In the genomic region with DNA sequence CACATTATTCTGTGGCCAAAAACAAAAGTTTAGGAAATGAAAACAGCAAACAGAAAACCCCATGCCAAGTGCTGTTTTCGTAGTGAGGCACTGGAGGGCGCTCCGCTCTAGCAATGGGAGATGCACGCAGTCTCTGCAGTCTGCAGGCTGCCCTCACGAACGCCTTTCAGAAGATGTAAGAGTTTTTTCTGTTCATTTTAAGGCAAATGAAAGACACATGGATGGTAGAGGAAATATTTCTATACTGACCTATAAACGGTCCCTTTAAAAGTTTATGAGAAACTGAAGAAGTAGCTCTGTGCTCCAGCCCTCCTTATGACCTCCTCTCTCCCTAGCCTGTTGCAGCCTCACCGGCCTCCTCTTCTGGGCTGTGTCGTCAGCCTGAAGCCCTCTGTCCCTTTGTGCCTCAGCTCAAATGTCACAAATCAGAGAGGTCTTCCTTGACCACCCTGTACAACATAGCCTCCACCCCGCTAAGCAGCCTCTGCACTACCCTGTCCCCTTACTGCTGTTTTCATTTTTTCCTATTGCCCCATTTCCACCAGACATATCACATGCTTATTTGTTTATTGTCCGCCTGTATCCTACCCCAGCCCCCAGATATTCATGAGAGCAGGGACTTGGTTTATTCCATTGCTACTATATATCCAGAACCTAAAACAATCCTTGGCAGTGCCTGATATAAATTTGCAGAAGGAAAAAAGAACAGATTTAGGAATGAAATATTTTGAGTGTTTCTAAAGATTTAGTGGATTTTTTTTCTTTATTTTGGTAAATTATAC, we compare ENCODE assay signal across 1 cellular context.
TF ChIP-seq lines count a peak whose summit lies in the region.

No MANE protein-coding gene starts in this region.

TF ChIP-seq in GM23338, 12 proteins besides CTCF, POLR2A, EP300 and RAD21:
- TF ChIP-seq, protein P1, sequence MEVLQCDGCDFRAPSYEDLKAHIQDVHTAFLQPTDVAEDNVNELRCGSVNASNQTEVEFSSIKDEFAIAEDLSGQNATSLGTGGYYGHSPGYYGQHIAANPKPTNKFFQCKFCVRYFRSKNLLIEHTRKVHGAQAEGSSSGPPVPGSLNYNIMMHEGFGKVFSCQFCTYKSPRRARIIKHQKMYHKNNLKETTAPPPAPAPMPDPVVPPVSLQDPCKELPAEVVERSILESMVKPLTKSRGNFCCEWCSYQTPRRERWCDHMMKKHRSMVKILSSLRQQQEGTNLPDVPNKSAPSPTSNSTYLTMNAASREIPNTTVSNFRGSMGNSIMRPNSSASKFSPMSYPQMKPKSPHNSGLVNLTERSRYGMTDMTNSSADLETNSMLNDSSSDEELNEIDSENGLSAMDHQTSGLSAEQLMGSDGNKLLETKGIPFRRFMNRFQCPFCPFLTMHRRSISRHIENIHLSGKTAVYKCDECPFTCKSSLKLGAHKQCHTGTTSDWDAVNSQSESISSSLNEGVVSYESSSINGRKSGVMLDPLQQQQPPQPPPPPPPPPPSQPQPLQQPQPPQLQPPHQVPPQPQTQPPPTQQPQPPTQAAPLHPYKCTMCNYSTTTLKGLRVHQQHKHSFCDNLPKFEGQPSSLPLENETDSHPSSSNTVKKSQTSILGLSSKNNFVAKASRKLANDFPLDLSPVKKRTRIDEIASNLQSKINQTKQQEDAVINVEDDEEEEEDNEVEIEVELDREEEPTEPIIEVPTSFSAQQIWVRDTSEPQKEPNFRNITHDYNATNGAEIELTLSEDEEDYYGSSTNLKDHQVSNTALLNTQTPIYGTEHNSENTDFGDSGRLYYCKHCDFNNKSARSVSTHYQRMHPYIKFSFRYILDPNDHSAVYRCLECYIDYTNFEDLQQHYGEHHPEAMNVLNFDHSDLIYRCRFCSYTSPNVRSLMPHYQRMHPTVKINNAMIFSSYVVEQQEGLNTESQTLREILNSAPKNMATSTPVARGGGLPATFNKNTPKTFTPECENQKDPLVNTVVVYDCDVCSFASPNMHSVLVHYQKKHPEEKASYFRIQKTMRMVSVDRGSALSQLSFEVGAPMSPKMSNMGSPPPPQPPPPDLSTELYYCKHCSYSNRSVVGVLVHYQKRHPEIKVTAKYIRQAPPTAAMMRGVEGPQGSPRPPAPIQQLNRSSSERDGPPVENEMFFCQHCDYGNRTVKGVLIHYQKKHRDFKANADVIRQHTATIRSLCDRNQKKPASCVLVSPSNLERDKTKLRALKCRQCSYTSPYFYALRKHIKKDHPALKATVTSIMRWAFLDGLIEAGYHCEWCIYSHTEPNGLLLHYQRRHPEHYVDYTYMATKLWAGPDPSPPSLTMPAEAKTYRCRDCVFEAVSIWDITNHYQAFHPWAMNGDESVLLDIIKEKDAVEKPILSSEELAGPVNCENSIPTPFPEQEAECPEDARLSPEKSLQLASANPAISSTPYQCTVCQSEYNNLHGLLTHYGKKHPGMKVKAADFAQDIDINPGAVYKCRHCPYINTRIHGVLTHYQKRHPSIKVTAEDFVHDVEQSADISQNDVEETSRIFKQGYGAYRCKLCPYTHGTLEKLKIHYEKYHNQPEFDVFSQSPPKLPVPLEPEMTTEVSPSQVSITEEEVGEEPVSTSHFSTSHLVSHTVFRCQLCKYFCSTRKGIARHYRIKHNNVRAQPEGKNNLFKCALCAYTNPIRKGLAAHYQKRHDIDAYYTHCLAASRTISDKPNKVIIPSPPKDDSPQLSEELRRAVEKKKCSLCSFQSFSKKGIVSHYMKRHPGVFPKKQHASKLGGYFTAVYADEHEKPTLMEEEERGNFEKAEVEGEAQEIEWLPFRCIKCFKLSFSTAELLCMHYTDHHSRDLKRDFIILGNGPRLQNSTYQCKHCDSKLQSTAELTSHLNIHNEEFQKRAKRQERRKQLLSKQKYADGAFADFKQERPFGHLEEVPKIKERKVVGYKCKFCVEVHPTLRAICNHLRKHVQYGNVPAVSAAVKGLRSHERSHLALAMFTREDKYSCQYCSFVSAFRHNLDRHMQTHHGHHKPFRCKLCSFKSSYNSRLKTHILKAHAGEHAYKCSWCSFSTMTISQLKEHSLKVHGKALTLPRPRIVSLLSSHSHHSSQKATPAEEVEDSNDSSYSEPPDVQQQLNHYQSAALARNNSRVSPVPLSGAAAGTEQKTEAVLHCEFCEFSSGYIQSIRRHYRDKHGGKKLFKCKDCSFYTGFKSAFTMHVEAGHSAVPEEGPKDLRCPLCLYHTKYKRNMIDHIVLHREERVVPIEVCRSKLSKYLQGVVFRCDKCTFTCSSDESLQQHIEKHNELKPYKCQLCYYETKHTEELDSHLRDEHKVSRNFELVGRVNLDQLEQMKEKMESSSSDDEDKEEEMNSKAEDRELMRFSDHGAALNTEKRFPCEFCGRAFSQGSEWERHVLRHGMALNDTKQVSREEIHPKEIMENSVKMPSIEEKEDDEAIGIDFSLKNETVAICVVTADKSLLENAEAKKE (CRISPR knock-in tag; IDR thresholded peaks at IDR 0.05) = no peak
- TF ChIP-seq CREB1 (CRISPR knock-in tag; IDR thresholded peaks at IDR 0.05; ENCODE audit: low read depth) (no peak), EZH2 (IDR thresholded peaks at IDR 0.05; ENCODE audit: low read depth, unreplicated experiment) (no peak), POLR2AphosphoS5 (IDR thresholded peaks at IDR 0.05; ENCODE audit: low read depth) (no peak), JUNB (IDR thresholded peaks at IDR 0.05; ENCODE audit: unreplicated experiment) (no peak), ZNF114 (CRISPR knock-in tag; IDR thresholded peaks at IDR 0.05) (no peak), EZH2phosphoT487 (IDR thresholded peaks at IDR 0.05; ENCODE audit: unreplicated experiment) (no peak), STAT1 (IDR thresholded peaks at IDR 0.05; ENCODE audit: unreplicated experiment) (no peak)
- TF ChIP-seq, protein P2, sequence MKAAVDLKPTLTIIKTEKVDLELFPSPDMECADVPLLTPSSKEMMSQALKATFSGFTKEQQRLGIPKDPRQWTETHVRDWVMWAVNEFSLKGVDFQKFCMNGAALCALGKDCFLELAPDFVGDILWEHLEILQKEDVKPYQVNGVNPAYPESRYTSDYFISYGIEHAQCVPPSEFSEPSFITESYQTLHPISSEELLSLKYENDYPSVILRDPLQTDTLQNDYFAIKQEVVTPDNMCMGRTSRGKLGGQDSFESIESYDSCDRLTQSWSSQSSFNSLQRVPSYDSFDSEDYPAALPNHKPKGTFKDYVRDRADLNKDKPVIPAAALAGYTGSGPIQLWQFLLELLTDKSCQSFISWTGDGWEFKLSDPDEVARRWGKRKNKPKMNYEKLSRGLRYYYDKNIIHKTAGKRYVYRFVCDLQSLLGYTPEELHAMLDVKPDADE (IDR thresholded peaks at IDR 0.05) = no peak
